Comparison of ENCODE assay signal across 18 cellular contexts in genomic region chr18:37529863-37530262, GRCh38. TPM values are rescaled to one million over a fixed set of nuclear protein-coding genes. Genes with fewer than 3 reads are reported as not detected.
DNase-seq lines count a peak whose midpoint lies in the region; ATAC-seq and TF ChIP-seq lines count a peak whose summit lies in the region.
"Had no signal": no experiment of that assay in that cellular context is flagged by ENCODE, and none has a peak within 500 bp of the region (broad histone marks: within the 10 kb centered on the region; RNA-seq: fewer than 3 reads in every experiment).

No MANE protein-coding gene starts in this region.

- 66 to 69% methylated on average over 4 of the region's 4 CpGs for WGBS in esophagus squamous epithelium, 2 donors

- H3K27me3 ChIP-seq in BLaER1 (no peaks in the 10 kb centered on the region), esophagus squamous epithelium (peaks cover 0 to 87% (median 0%) of the 10 kb centered on the region in 4 donors)
- H3K27me3 ChIP-seq: right lobe of liver, testis had no signal

- no peaks in the 10 kb centered on the region for H3K36me3 ChIP-seq in BLaER1
- no peaks in the 10 kb centered on the region for H3K36me3 ChIP-seq in esophagus squamous epithelium
- H3K36me3 ChIP-seq: esophagus muscularis mucosa, right lobe of liver had no signal

- no peak for TF ChIP-seq CTCF in esophagus squamous epithelium (IDR thresholded peaks at IDR 0.05)

- H3K9ac ChIP-seq in BLaER1: no peak overlapping the region

- ATAC-seq in GM18868 (IDR thresholded peaks at IDR 0.05; ENCODE audit: unreplicated experiment) (peak; percentile 88), GM21786 (IDR thresholded peaks at IDR 0.05; ENCODE audit: unreplicated experiment) (peak; percentile 79), HG03432 (IDR thresholded peaks at IDR 0.05; ENCODE audit: unreplicated experiment) (peak; percentile 92)
- ATAC-seq: activated CD8-positive, alpha-beta T cell treated with anti-CD3 and anti-CD28 coated beads, Interleukin-2, amount 10 ng/mL, durations not matched to agents 7 days and 5 days had no signal

- intact Hi-C loops in esophagus squamous epithelium (cut with DNase I): loop anchor here (10.0 kb wide), 1 partner anchor 145 kb away; no protein-coding TSS in a partner anchor

- H3K9me3 ChIP-seq in BLaER1 (no peaks in the 10 kb centered on the region), esophagus squamous epithelium (no peaks in the 10 kb centered on the region)
- H3K9me3 ChIP-seq: esophagus muscularis mucosa, right lobe of liver, testis had no signal

- no peaks in the 10 kb centered on the region for H4K20me1 ChIP-seq in BLaER1

- peak overlapping the region; percentile 42 for H3K4me2 ChIP-seq in BLaER1

- H3K4me3 ChIP-seq in BLaER1: no peak overlapping the region
- no peak overlapping the region for H3K4me3 ChIP-seq in esophagus squamous epithelium
- H3K4me3 ChIP-seq: esophagus muscularis mucosa, right lobe of liver, testis had no signal

- no peak for TF ChIP-seq POLR2A in esophagus squamous epithelium (IDR thresholded peaks at IDR 0.05)

- peaks cover 68% of the 10 kb centered on the region for H3K4me1 ChIP-seq in BLaER1
- peaks cover 0 to 2% (median 0%) of the 10 kb centered on the region in 3 donors for H3K4me1 ChIP-seq in esophagus squamous epithelium
- H3K4me1 ChIP-seq: right lobe of liver, testis had no signal

- DNase-seq in inferior parietal cortex (ENCODE audit: extremely low spot score): no peak
- DNase-seq in NCI-H1417 treated with DMSO at 0.1 percent for 48 hours (lab: John Stamatoyannopoulos, UW): no peak
- no peak for DNase-seq in esophagus squamous epithelium (lab: John Stamatoyannopoulos, UW)
- no peak for DNase-seq in cerebellar cortex (ENCODE audit: low spot score)
- DNase-seq: activated CD8-positive, alpha-beta T cell treated with anti-CD3 and anti-CD28 coated beads, Interleukin-2, amount 10 ng/mL, durations not matched to agents 7 days and 5 days; activated naive CD4-positive, alpha-beta T cell treated with anti-CD3 and anti-CD28 coated beads, Interleukin-2, amount 50 U/mL, for 16 hours; cerebellar nuclear complex; DND-41; NCI-H187 treated with DMSO at 0.1 percent for 48 hours; testis had no signal

- H3K27ac ChIP-seq in BLaER1 (no peak overlapping the region), esophagus squamous epithelium (no peak overlapping the region)
- H3K27ac ChIP-seq: esophagus muscularis mucosa, right lobe of liver, testis had no signal

RNA-seq across cellular contexts. Expression of gene CELF4, which starts 35.7 kb away (rescaled TPM):
- not detected for total RNA-seq in esophagus squamous epithelium
- total RNA-seq: A673; activated CD8-positive, alpha-beta T cell treated with anti-CD3 and anti-CD28 coated beads, Interleukin-2, amount 10 ng/mL, durations not matched to agents 7 days and 5 days; HT-29 had no signal
